14 cellular contexts compared by ENCODE assay signal in genomic region chr19:50818859-50819472, GRCh38. TPM values are rescaled to one million over a fixed set of nuclear protein-coding genes. Genes with fewer than 3 reads are reported as not detected.
DNase-seq lines count a peak whose midpoint lies in the region; ATAC-seq, FAIRE-seq and TF ChIP-seq lines count a peak whose summit lies in the region.
"Had no signal": no experiment of that assay in that cellular context is flagged by ENCODE, and none has a peak within 500 bp of the region (broad histone marks: within the 10 kb centered on the region; RNA-seq: fewer than 3 reads in every experiment).

No MANE protein-coding gene starts in this region.

- H3K4me1 ChIP-seq in HUES6 (ENCODE audit: control insufficient read depth, insufficient read depth, low read length) (peaks cover 31% of the 10 kb centered on the region), GM12878 (ENCODE audit: control insufficient read depth, insufficient read depth, low read length) (peaks cover 36% of the 10 kb centered on the region)

- H3K4me2 ChIP-seq in GM12878 (ENCODE audit: control insufficient read depth, insufficient read depth) = peak overlapping the region; percentile 84
- H3K4me2 ChIP-seq: PC-9 had no signal

- intact Hi-C loops in GM12878 (cut with micrococcal nuclease; ENCODE audit: unreplicated experiment) = loop anchor here (2.0 kb wide), 1 partner anchor 16 kb away; no protein-coding TSS in a partner anchor

- H3K27ac ChIP-seq in HUES6 (ENCODE audit: low read depth, low read length) (no peak overlapping the region), GM12878 (ENCODE audit: control insufficient read depth, insufficient read depth) (no peak overlapping the region)
- H3K27ac ChIP-seq: PC-9, thoracic aorta had no signal

- H4K20me1 ChIP-seq in GM12878 (ENCODE audit: control insufficient read depth, insufficient read depth) = no peaks in the 10 kb centered on the region

- peaks cover 88% of the 10 kb centered on the region for H3K27me3 Mint-ChIP-seq in activated T-cell treated with anti-CD3 and anti-CD28 coated beads, Interleukin-2, amount 50 U/mL, for 24 hours

- H3K9ac ChIP-seq in HUES6 (ENCODE audit: low read length) = no peak overlapping the region
- H3K9ac ChIP-seq in GM12878 (ENCODE audit: control insufficient read depth, insufficient read depth, low read length) = no peak overlapping the region

- TF ChIP-seq CTCF in GM12878 (IDR thresholded peaks at IDR 0.05 in 2 of 3, conservative IDR thresholded peaks at IDR 0.05 in 1 of 3; ENCODE audit: control insufficient read depth in 2 of 3, extremely low read depth in 1 of 3, insufficient read depth in 1 of 3, low read depth in 3 of 3, low read length in 3 of 3) = no peak

- no peak for TF ChIP-seq POLR2A in GM12878 (IDR thresholded peaks at IDR 0.05; ENCODE audit: low read depth, low read length)

- no peaks in the 10 kb centered on the region for H3K9me3 Mint-ChIP-seq in activated T-cell treated with anti-CD3 and anti-CD28 coated beads, Interleukin-2, amount 50 U/mL, for 24 hours
- H3K9me3 Mint-ChIP-seq in stimulated activated effector memory CD8-positive, alpha-beta T cell treated with anti-CD3 and anti-CD28 coated beads, Interleukin-12 subunit alpha, Interleukin-12 subunit beta, amount 100 ng/mL, for 72 hours = no peaks in the 10 kb centered on the region

- no peaks in the 10 kb centered on the region for H3K36me3 Mint-ChIP-seq in activated T-cell treated with anti-CD3 and anti-CD28 coated beads, Interleukin-2, amount 50 U/mL, for 24 hours (ENCODE audit: low read depth)
- no peaks in the 10 kb centered on the region for H3K36me3 Mint-ChIP-seq in stimulated activated effector memory CD8-positive, alpha-beta T cell treated with anti-CD3 and anti-CD28 coated beads, Interleukin-12 subunit alpha, Interleukin-12 subunit beta, amount 100 ng/mL, for 72 hours

- SMC1A ChIA-PET in GM12878 (lab: Charles Lee; ENCODE audit: uncharacterized antibody, unreplicated experiment) = interaction anchor here (0.6 to 4.6 kb wide), 4 partner anchors 14 to 102 kb away, joined by 3 to 16 read pairs (median 4); no protein-coding TSS in a partner anchor

- H3K4me1 Mint-ChIP-seq in activated T-cell treated with anti-CD3 and anti-CD28 coated beads, Interleukin-2, amount 50 U/mL, for 24 hours (ENCODE audit: low read depth) = peaks cover 45% of the 10 kb centered on the region
- H3K4me1 Mint-ChIP-seq in stimulated activated effector memory CD8-positive, alpha-beta T cell treated with anti-CD3 and anti-CD28 coated beads, Interleukin-12 subunit alpha, Interleukin-12 subunit beta, amount 100 ng/mL, for 72 hours = peaks cover 53% of the 10 kb centered on the region

- ATAC-seq in GM12878 (no peak), HG03045 (IDR thresholded peaks at IDR 0.05; ENCODE audit: unreplicated experiment) (no peak)
- no peak for ATAC-seq in stimulated activated effector memory CD8-positive, alpha-beta T cell treated with anti-CD3 and anti-CD28 coated beads, Interleukin-12 subunit alpha, Interleukin-12 subunit beta, amount 100 ng/mL, for 72 hours

- H2AFZ ChIP-seq in GM12878 (ENCODE audit: control insufficient read depth, low read depth, low read length) = no peak overlapping the region
- H2AFZ ChIP-seq: PC-9 had no signal

- POLR2A ChIA-PET in GM12878 (lab: Charles Lee) = interaction anchor here (0.6 to 2.9 kb wide), 7 partner anchors 14 to 461 kb away, joined by 3 to 19 read pairs (median 3); no protein-coding TSS in a partner anchor

- peak; percentile 61 for FAIRE-seq in GM12878 (lab: Jason Lieb, UNC)
- FAIRE-seq: H54 had no signal

- no peak overlapping the region for H3K27ac Mint-ChIP-seq in activated T-cell treated with anti-CD3 and anti-CD28 coated beads, Interleukin-2, amount 50 U/mL, for 24 hours
- H3K27ac Mint-ChIP-seq in stimulated activated effector memory CD8-positive, alpha-beta T cell treated with anti-CD3 and anti-CD28 coated beads, Interleukin-12 subunit alpha, Interleukin-12 subunit beta, amount 100 ng/mL, for 72 hours = no peak overlapping the region

- DNase-seq in activated T-cell treated with anti-CD3 and anti-CD28 coated beads, Interleukin-2, amount 50 U/mL, for 24 hours = no peak
- no peak for DNase-seq in activated T-cell treated with anti-CD3 and anti-CD28 coated beads, Interleukin-2, amount 50 U/mL, for 1 hour
- no peak for DNase-seq in GM12878 (ENCODE audit: low read depth, low spot score)
- no peak for DNase-seq in stimulated activated effector memory CD8-positive, alpha-beta T cell treated with anti-CD3 and anti-CD28 coated beads, Interleukin-12 subunit alpha, Interleukin-12 subunit beta, amount 100 ng/mL, for 72 hours (ENCODE audit: low spot score in 2 of 2)
- no peak for DNase-seq in effector CD4-positive, alpha-beta T cell
- DNase-seq in anterior cingulate cortex (lab: John Stamatoyannopoulos, UW) = no peak

- H3K4me3 ChIP-seq in HUES6 (ENCODE audit: low read depth, low read length) = peak overlapping the region; percentile 93; the same call in 1 of the 2 replicates
- peak overlapping the region; percentile 97 for H3K4me3 ChIP-seq in GM12878
- H3K4me3 ChIP-seq: lung, PC-9 had no signal

- TF ChIP-seq EP300 in GM12878 (IDR thresholded peaks at IDR 0.05; ENCODE audit: borderline replicate concordance in 1 of 2, control insufficient read depth in 1 of 2, low read depth in 2 of 2, low read length in 2 of 2) = no peak

- TF ChIP-seq RAD21 in GM12878 (IDR thresholded peaks at IDR 0.05; ENCODE audit: insufficient read depth, low read depth, low read length) = no peak

- CTCF ChIA-PET in GM12878 (lab: Yijun Ruan, JAX) = interaction anchor here (0.5 to 2.7 kb wide), 9 partner anchors 12 to 276 kb away, joined by 3 to 15 read pairs (median 5); partner anchors contain the start of gene KLK15

- H3K27me3 ChIP-seq in HUES6 (ENCODE audit: control insufficient read depth, insufficient read depth, low read length) = peaks cover 90% of the 10 kb centered on the region
- H3K27me3 ChIP-seq in GM12878 (replicated peaks in 1 of 2; ENCODE audit: control insufficient read depth in 2 of 2, insufficient read depth in 2 of 2, low read length in 1 of 2) = no peaks in the 10 kb centered on the region

- peaks cover 4% of the 10 kb centered on the region for H3K79me2 ChIP-seq in GM12878 (ENCODE audit: control insufficient read depth, insufficient read depth, low read length)

- RAD21 ChIA-PET in GM12878 (lab: Charles Lee; ENCODE audit: unreplicated experiment) = interaction anchor here (0.8 to 2.4 kb wide), 5 partner anchors 14 to 103 kb away, joined by 3 to 10 read pairs (median 4); no protein-coding TSS in a partner anchor

- peak overlapping the region; percentile 66 for H3K4me3 Mint-ChIP-seq in activated T-cell treated with anti-CD3 and anti-CD28 coated beads, Interleukin-2, amount 50 U/mL, for 24 hours
- H3K4me3 Mint-ChIP-seq in stimulated activated effector memory CD8-positive, alpha-beta T cell treated with anti-CD3 and anti-CD28 coated beads, Interleukin-12 subunit alpha, Interleukin-12 subunit beta, amount 100 ng/mL, for 72 hours = peak overlapping the region; percentile 70

- no TSS peak for BruUV-seq in GM12878 (replicated peaks; lab: Mats Ljungman, UMichigan)

- WGBS in GM12878 (ENCODE audit: insufficient coverage, insufficient replicate concordance, low lambda C conversion rate, missing lambda C conversion rate) = 34% methylated on average over 12 of the region's 12 CpGs

- H3K9me3 ChIP-seq in HUES6 (ENCODE audit: control insufficient read depth, insufficient read depth, low read depth, low read length) (no peaks in the 10 kb centered on the region), GM12878 (replicated peaks; ENCODE audit: control insufficient read depth, insufficient read depth, low read length) (peaks cover 3% of the 10 kb centered on the region; the same call in 2 of the 3 replicates)
- H3K9me3 ChIP-seq: thoracic aorta had no signal

- H3K36me3 ChIP-seq in HUES6 (ENCODE audit: control insufficient read depth, insufficient read depth, low read length) (no peaks in the 10 kb centered on the region), GM12878 (ENCODE audit: control insufficient read depth in 2 of 2, insufficient read depth in 2 of 2, low read length in 1 of 2) (no peaks in the 10 kb centered on the region)
- H3K36me3 ChIP-seq: thoracic aorta had no signal

- in situ Hi-C loops in GM12878 (cut with MboI) = loop anchor here (10.0 kb wide), 1 partner anchor 546 kb away; the partner anchor contains the start of genes CLDND2 and ETFB

RNA-seq across cellular contexts. Expression of gene KLK1, which starts 4.6 kb away (rescaled TPM):
- total RNA-seq in GM12878 (2013; cell fraction: nucleolus; rRNA removed) = 21.5 and 24.1 TPM in 2 replicates
- 3.3 and 3.4 TPM in 2 replicates for total RNA-seq in GM12878 (2014; rRNA removed)
- 3.4 and 3.5 TPM in 2 replicates for total RNA-seq in GM12878 (2014; rRNA removed; fragmentation: Illumina TruSeq; extraction: Trizol)
- total RNA-seq in GM12878 (2021) = 24.8 and 27.5 TPM in 2 replicates
- polyA plus RNA-seq in GM12878 (2011; ENCODE audit: low read depth) = 28.1 TPM
- 21.1 and 24.8 TPM in 2 replicates for polyA plus RNA-seq in GM12878 (2011; rRNA removed)
- polyA plus RNA-seq in GM12878 (2011; cell fraction: cytosol; rRNA removed) = 23.5 and 37.4 TPM in 2 replicates
- 28.3 and 35.0 TPM in 2 replicates for polyA plus RNA-seq in GM12878 (2011; cell fraction: nucleus; rRNA removed)
- 55.9 and 77.5 TPM in 2 replicates for polyA plus RNA-seq in GM12878 (2012)
- polyA plus RNA-seq in GM12878 (2014; fragmentation: Illumina TruSeq; extraction: Trizol) = 27.1 and 34.6 TPM in 2 replicates
- 10 to 100 TPM; 20.7 to 22.0 TPM for polyA plus RNA-seq in GM12878 (2014; fragmentation: Nextera tagmentation; extraction: Ambion mirVana)
- polyA plus RNA-seq in GM12878 (2014; rRNA removed) = 19.6 and 22.8 TPM in 2 replicates
- 10 to 100 TPM; 13.9 to 14.4 TPM for polyA plus RNA-seq in GM12878 (2016; fragmentation: Nextera tagmentation; extraction: Ambion mirVana)
- 26.0 and 41.9 TPM in 2 replicates for polyA minus RNA-seq in GM12878 (2011; rRNA and poly(A)+ RNA removed)
- 12.9 and 16.8 TPM in 2 replicates for polyA minus RNA-seq in GM12878 (2011; cell fraction: cytosol; rRNA and poly(A)+ RNA removed)
- 17.8 and 37.6 TPM in 2 replicates for polyA minus RNA-seq in GM12878 (2011; cell fraction: nucleus; rRNA and poly(A)+ RNA removed)
- total RNA-seq: glomerular endothelial cell, PC-9, pulmonary artery endothelial cell, thoracic aorta had no signal

RNA-seq across cellular contexts. Expression of gene KLK15, which starts 14.4 kb away (rescaled TPM):
- total RNA-seq in GM12878 (2013; cell fraction: nucleolus; rRNA removed) = not detected in 2 replicates
- total RNA-seq in GM12878 (2014; rRNA removed) (not detected in 2 replicates), GM12878 (2014; rRNA removed; fragmentation: Illumina TruSeq; extraction: Trizol) (not detected in 2 replicates), GM12878 (2021) (not detected in 2 replicates)
- not detected for polyA plus RNA-seq in GM12878 (2011; ENCODE audit: low read depth)
- polyA plus RNA-seq in GM12878 (2011; rRNA removed) (not detected in 2 replicates), GM12878 (2014; fragmentation: Illumina TruSeq; extraction: Trizol) (0.04 TPM in 1 of 2 replicates, not detected in the other), GM12878 (2014; fragmentation: Nextera tagmentation; extraction: Ambion mirVana) (not detected), GM12878 (2014; rRNA removed) (0.05 and 0.08 TPM in 2 replicates), GM12878 (2016; fragmentation: Nextera tagmentation; extraction: Ambion mirVana) (not detected)
- polyA plus RNA-seq in GM12878 (2011; cell fraction: cytosol; rRNA removed) = not detected in 2 replicates
- not detected in 2 replicates for polyA plus RNA-seq in GM12878 (2011; cell fraction: nucleus; rRNA removed)
- 0.13 TPM in 1 of 2 replicates, not detected in the other for polyA plus RNA-seq in GM12878 (2012)
- not detected in 2 replicates for polyA minus RNA-seq in GM12878 (2011; rRNA and poly(A)+ RNA removed)
- not detected in 2 replicates for polyA minus RNA-seq in GM12878 (2011; cell fraction: cytosol; rRNA and poly(A)+ RNA removed)
- not detected in 2 replicates for polyA minus RNA-seq in GM12878 (2011; cell fraction: nucleus; rRNA and poly(A)+ RNA removed)
- total RNA-seq: glomerular endothelial cell, lung, PC-9, pulmonary artery endothelial cell, thoracic aorta had no signal
- polyA plus RNA-seq: lung had no signal

RNA-seq across cellular contexts. Expression of gene ACP4, which starts 28.8 kb away (rescaled TPM):
- total RNA-seq in GM12878 (2013; cell fraction: nucleolus; rRNA removed) = not detected in 2 replicates
- total RNA-seq in GM12878 (2014; rRNA removed) (not detected in 2 replicates), GM12878 (2014; rRNA removed; fragmentation: Illumina TruSeq; extraction: Trizol) (not detected in 2 replicates), GM12878 (2021) (not detected in 2 replicates)
- not detected for polyA plus RNA-seq in GM12878 (2011; ENCODE audit: low read depth)
- polyA plus RNA-seq in GM12878 (2011; rRNA removed) (not detected in 2 replicates), GM12878 (2014; fragmentation: Illumina TruSeq; extraction: Trizol) (not detected in 2 replicates), GM12878 (2014; fragmentation: Nextera tagmentation; extraction: Ambion mirVana) (not detected), GM12878 (2014; rRNA removed) (not detected in 2 replicates), GM12878 (2016; fragmentation: Nextera tagmentation; extraction: Ambion mirVana) (not detected)
- polyA plus RNA-seq in GM12878 (2011; cell fraction: cytosol; rRNA removed) = not detected in 2 replicates
- polyA plus RNA-seq in GM12878 (2011; cell fraction: nucleus; rRNA removed) = not detected in 2 replicates
- not detected in 2 replicates for polyA plus RNA-seq in GM12878 (2012)
- not detected in 2 replicates for polyA minus RNA-seq in GM12878 (2011; rRNA and poly(A)+ RNA removed)
- polyA minus RNA-seq in GM12878 (2011; cell fraction: cytosol; rRNA and poly(A)+ RNA removed) = not detected in 2 replicates
- polyA minus RNA-seq in GM12878 (2011; cell fraction: nucleus; rRNA and poly(A)+ RNA removed) = not detected in 2 replicates
- total RNA-seq: glomerular endothelial cell, lung, PC-9, pulmonary artery endothelial cell, thoracic aorta had no signal
- polyA plus RNA-seq: lung had no signal

RNA-seq across cellular contexts. Expression of gene KLK3, which starts 35.7 kb away (rescaled TPM):
- total RNA-seq in GM12878 (2013; cell fraction: nucleolus; rRNA removed) = not detected in 2 replicates
- not detected in 2 replicates for total RNA-seq in GM12878 (2014; rRNA removed)
- not detected in 2 replicates for total RNA-seq in GM12878 (2014; rRNA removed; fragmentation: Illumina TruSeq; extraction: Trizol)
- total RNA-seq in GM12878 (2021) = not detected in 2 replicates
- not detected for polyA plus RNA-seq in GM12878 (2011; ENCODE audit: low read depth)
- 0.09 and 0.31 TPM in 2 replicates for polyA plus RNA-seq in GM12878 (2011; rRNA removed)
- polyA plus RNA-seq in GM12878 (2011; cell fraction: cytosol; rRNA removed) = 0.07 and 0.20 TPM in 2 replicates
- polyA plus RNA-seq in GM12878 (2011; cell fraction: nucleus; rRNA removed) = 0.31 and 0.83 TPM in 2 replicates
- polyA plus RNA-seq in GM12878 (2012) = not detected in 2 replicates
- polyA plus RNA-seq in GM12878 (2014; fragmentation: Illumina TruSeq; extraction: Trizol) = not detected in 2 replicates
- polyA plus RNA-seq in GM12878 (2014; fragmentation: Nextera tagmentation; extraction: Ambion mirVana) = not detected
- polyA plus RNA-seq in GM12878 (2014; rRNA removed) = not detected in 2 replicates
- polyA plus RNA-seq in GM12878 (2016; fragmentation: Nextera tagmentation; extraction: Ambion mirVana) = not detected
- polyA minus RNA-seq in GM12878 (2011; rRNA and poly(A)+ RNA removed) = 0.15 TPM in 1 of 2 replicates, not detected in the other
- polyA minus RNA-seq in GM12878 (2011; cell fraction: cytosol; rRNA and poly(A)+ RNA removed) = not detected in 2 replicates
- polyA minus RNA-seq in GM12878 (2011; cell fraction: nucleus; rRNA and poly(A)+ RNA removed) = 0.36 TPM in 1 of 2 replicates, not detected in the other
- total RNA-seq: glomerular endothelial cell, lung, PC-9, pulmonary artery endothelial cell, thoracic aorta had no signal
- polyA plus RNA-seq: lung had no signal

RNA-seq across cellular contexts. Expression of gene GPR32, which starts 48.7 kb away (rescaled TPM):
- not detected in 2 replicates for total RNA-seq in GM12878 (2013; cell fraction: nucleolus; rRNA removed)
- not detected in 2 replicates for total RNA-seq in GM12878 (2014; rRNA removed)
- total RNA-seq in GM12878 (2014; rRNA removed; fragmentation: Illumina TruSeq; extraction: Trizol) = not detected in 2 replicates
- not detected in 2 replicates for total RNA-seq in GM12878 (2021)
- polyA plus RNA-seq in GM12878 (2011; ENCODE audit: low read depth) = not detected
- not detected in 2 replicates for polyA plus RNA-seq in GM12878 (2011; rRNA removed)
- polyA plus RNA-seq in GM12878 (2011; cell fraction: cytosol; rRNA removed) = not detected in 2 replicates
- polyA plus RNA-seq in GM12878 (2011; cell fraction: nucleus; rRNA removed) = not detected in 2 replicates
- not detected in 2 replicates for polyA plus RNA-seq in GM12878 (2012)
- not detected in 2 replicates for polyA plus RNA-seq in GM12878 (2014; fragmentation: Illumina TruSeq; extraction: Trizol)
- polyA plus RNA-seq in GM12878 (2014; fragmentation: Nextera tagmentation; extraction: Ambion mirVana) = not detected
- not detected in 2 replicates for polyA plus RNA-seq in GM12878 (2014; rRNA removed)
- not detected for polyA plus RNA-seq in GM12878 (2016; fragmentation: Nextera tagmentation; extraction: Ambion mirVana)
- polyA minus RNA-seq in GM12878 (2011; rRNA and poly(A)+ RNA removed) = not detected in 2 replicates
- polyA minus RNA-seq in GM12878 (2011; cell fraction: cytosol; rRNA and poly(A)+ RNA removed) = not detected in 2 replicates
- not detected in 2 replicates for polyA minus RNA-seq in GM12878 (2011; cell fraction: nucleus; rRNA and poly(A)+ RNA removed)
- total RNA-seq: glomerular endothelial cell, lung, PC-9, pulmonary artery endothelial cell, thoracic aorta had no signal
- polyA plus RNA-seq: lung had no signal
